1 cellular context compared by ENCODE assay signal in genomic region chr7:151697942-151698341, GRCh38.
TF ChIP-seq lines count a peak whose summit lies in the region.

No MANE protein-coding gene starts in this region.

TF ChIP-seq in A549, 52 proteins besides CTCF, POLR2A, EP300 and RAD21 (continued from another document):
- TF ChIP-seq ZNF302 (CRISPR knock-in tag; IDR thresholded peaks at IDR 0.05) (no peak), HMGXB4 (CRISPR knock-in tag; IDR thresholded peaks at IDR 0.05; ENCODE audit: borderline replicate concordance) (no peak), EHF (CRISPR knock-in tag; IDR thresholded peaks at IDR 0.05) (no peak), KDM1A (IDR thresholded peaks at IDR 0.05; ENCODE audit: low read depth) (no peak), ESRRA (IDR thresholded peaks at IDR 0.05; ENCODE audit: borderline replicate concordance, low read length) (no peak), HDAC2 (IDR thresholded peaks at IDR 0.05) (no peak), RCOR1 (IDR thresholded peaks at IDR 0.05; ENCODE audit: low read depth, low read length) (no peak), FOSL2 (IDR thresholded peaks at IDR 0.05) (no peak), FOSL2 (CRISPR knock-in tag; IDR thresholded peaks at IDR 0.05) (no peak), MAX (IDR thresholded peaks at IDR 0.05) (no peak), SREBF2 (IDR thresholded peaks at IDR 0.05) (no peak)
